Comparison of ENCODE assay signal across 1 cellular context in the genomic region with DNA sequence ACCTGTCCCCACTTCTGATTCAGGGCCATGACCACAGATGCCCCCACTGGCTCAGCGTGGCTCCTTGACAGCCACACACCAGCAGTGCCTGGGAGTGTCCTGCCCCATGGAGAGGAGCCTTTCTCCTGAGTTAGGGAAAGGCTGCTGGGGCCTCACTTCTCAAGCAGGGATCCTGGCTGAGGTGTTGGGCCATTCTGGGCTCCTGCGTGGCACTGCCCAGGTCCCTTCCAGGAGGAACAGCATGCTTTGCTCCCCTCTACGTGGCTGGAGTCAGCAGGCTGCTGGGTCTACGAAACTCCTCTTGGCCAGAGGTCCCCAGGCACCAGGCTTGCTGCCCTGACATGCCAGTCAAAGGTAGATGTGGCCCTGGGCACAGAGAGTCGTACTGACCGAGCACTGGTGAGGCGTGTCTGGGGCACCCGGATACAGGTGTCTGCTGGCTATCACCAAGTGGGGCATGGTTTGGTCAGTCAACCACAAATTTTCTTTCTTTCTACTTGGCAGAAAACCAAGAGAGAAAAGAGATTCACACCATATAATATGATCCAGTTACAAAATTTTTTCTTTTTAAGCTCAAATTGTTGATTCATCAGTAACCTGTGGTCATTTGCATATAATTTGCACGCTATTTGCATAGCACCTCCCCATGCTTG.
TF ChIP-seq lines count a peak whose summit lies in the region.

No MANE protein-coding gene starts in this region.

TF ChIP-seq in HepG2, 621 proteins besides CTCF, POLR2A, EP300 and RAD21:
- no peak for TF ChIP-seq ZNF501 (CRISPR knock-in tag; IDR thresholded peaks at IDR 0.05)
- TF ChIP-seq, protein P1, sequence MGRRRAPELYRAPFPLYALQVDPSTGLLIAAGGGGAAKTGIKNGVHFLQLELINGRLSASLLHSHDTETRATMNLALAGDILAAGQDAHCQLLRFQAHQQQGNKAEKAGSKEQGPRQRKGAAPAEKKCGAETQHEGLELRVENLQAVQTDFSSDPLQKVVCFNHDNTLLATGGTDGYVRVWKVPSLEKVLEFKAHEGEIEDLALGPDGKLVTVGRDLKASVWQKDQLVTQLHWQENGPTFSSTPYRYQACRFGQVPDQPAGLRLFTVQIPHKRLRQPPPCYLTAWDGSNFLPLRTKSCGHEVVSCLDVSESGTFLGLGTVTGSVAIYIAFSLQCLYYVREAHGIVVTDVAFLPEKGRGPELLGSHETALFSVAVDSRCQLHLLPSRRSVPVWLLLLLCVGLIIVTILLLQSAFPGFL (CRISPR knock-in tag; IDR thresholded peaks at IDR 0.05): no peak
- TF ChIP-seq ZBTB33 (CRISPR knock-in tag; IDR thresholded peaks at IDR 0.05): no peak
- TF ChIP-seq ZNF577 (CRISPR knock-in tag; IDR thresholded peaks at IDR 0.05; ENCODE audit: borderline replicate concordance, low read depth): no peak
- TF ChIP-seq CCAR2 (optimal IDR thresholded peaks at IDR 0.05; ENCODE audit: low read depth, low read length): no peak
- TF ChIP-seq MEIS1 (CRISPR knock-in tag; IDR thresholded peaks at IDR 0.05; ENCODE audit: borderline replicate concordance): no peak
- no peak for TF ChIP-seq ZSCAN9 (CRISPR knock-in tag; IDR thresholded peaks at IDR 0.05; ENCODE audit: borderline replicate concordance)
- TF ChIP-seq ZFYVE20 (CRISPR knock-in tag; IDR thresholded peaks at IDR 0.05; ENCODE audit: borderline replicate concordance, low read depth): no peak
- no peak for TF ChIP-seq NFKBIZ (CRISPR knock-in tag; IDR thresholded peaks at IDR 0.05)
- TF ChIP-seq PTBP1 (IDR thresholded peaks at IDR 0.05; ENCODE audit: low read depth, low read length, poor library complexity, severe bottlenecking): no peak
- no peak for TF ChIP-seq ZNF75D (CRISPR knock-in tag; IDR thresholded peaks at IDR 0.05; ENCODE audit: borderline replicate concordance)
- TF ChIP-seq, protein P2, sequence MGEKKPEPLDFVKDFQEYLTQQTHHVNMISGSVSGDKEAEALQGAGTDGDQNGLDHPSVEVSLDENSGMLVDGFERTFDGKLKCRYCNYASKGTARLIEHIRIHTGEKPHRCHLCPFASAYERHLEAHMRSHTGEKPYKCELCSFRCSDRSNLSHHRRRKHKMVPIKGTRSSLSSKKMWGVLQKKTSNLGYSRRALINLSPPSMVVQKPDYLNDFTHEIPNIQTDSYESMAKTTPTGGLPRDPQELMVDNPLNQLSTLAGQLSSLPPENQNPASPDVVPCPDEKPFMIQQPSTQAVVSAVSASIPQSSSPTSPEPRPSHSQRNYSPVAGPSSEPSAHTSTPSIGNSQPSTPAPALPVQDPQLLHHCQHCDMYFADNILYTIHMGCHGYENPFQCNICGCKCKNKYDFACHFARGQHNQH (CRISPR knock-in tag; IDR thresholded peaks at IDR 0.05): no peak
- no peak for TF ChIP-seq ZNF672 (CRISPR knock-in tag; IDR thresholded peaks at IDR 0.05)
- no peak for TF ChIP-seq CBX2 (IDR thresholded peaks at IDR 0.05; ENCODE audit: low read depth, low read length)
- no peak for TF ChIP-seq CBX2 (CRISPR knock-in tag; IDR thresholded peaks at IDR 0.05; ENCODE audit: low read depth)
- TF ChIP-seq, protein P3, sequence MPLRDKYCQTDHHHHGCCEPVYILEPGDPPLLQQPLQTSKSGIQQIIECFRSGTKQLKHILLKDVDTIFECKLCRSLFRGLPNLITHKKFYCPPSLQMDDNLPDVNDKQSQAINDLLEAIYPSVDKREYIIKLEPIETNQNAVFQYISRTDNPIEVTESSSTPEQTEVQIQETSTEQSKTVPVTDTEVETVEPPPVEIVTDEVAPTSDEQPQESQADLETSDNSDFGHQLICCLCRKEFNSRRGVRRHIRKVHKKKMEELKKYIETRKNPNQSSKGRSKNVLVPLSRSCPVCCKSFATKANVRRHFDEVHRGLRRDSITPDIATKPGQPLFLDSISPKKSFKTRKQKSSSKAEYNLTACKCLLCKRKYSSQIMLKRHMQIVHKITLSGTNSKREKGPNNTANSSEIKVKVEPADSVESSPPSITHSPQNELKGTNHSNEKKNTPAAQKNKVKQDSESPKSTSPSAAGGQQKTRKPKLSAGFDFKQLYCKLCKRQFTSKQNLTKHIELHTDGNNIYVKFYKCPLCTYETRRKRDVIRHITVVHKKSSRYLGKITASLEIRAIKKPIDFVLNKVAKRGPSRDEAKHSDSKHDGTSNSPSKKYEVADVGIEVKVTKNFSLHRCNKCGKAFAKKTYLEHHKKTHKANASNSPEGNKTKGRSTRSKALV (CRISPR knock-in tag; IDR thresholded peaks at IDR 0.05): no peak
- TF ChIP-seq EHMT2 (IDR thresholded peaks at IDR 0.05; ENCODE audit: borderline replicate concordance, low read depth, low read length): no peak
- TF ChIP-seq MIER2 (CRISPR knock-in tag; IDR thresholded peaks at IDR 0.05): no peak
- TF ChIP-seq DR1 (CRISPR knock-in tag; IDR thresholded peaks at IDR 0.05): no peak
- no peak for TF ChIP-seq MTA1 (CRISPR knock-in tag; IDR thresholded peaks at IDR 0.05; ENCODE audit: borderline replicate concordance)
- no peak for TF ChIP-seq ZNF580 (CRISPR knock-in tag; IDR thresholded peaks at IDR 0.05; ENCODE audit: borderline replicate concordance, low read depth)
